ENCODE assay signal across 10 cellular contexts in the genomic region with DNA sequence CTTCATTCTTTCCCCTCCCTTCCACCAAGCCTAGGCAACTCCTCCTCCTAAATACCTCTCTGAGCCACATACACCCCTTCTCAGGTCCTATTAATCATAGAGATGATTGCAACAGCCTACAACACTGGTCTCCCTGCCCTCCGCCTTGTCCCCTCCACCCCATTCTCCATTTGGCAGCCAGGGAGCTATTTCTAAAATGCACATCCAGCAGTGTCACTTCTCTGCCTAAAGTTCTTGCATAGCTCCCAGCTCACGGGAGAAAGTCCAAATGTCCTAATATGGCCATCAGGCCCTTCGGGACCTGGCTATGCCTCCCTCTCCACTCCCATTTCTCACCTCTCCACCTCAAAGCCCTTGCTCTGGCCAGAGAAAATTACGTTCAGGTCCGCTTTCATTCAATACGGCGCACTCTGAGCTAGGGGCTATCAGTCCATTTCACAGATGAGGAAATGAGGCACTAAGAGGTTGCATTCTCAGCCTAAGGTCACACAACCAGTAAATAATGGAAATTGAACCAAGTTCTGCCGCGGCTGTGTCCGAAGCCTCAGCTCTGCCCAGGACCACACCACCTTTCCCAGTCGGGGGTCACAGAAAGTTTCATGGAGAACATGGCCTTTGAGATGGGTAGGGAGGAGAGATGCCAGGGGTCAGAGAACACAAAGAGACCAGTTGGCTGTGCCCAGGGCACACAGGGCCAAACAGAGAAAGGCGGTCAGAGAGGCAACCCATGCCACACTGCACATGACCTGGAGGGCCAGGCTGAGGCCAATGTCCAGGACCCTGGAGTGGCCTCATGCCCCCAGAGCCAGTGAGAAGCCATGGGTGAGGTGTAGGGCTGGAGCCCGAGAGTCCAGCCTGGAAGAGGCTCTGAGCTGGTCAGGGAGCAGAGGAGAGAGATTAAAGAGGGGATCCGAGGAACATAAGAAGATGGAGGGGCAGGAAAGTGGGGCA.
DNase-seq lines count a peak whose midpoint lies in the region; ATAC-seq and TF ChIP-seq lines count a peak whose summit lies in the region.
"Had no signal": no experiment of that assay in that cellular context is flagged by ENCODE, and none has a peak within 500 bp of the region (broad histone marks: within the 10 kb centered on the region; RNA-seq: fewer than 3 reads in every experiment).

No MANE protein-coding gene starts in this region.

- peaks cover 43% of the 10 kb centered on the region for H3K4me1 ChIP-seq in parathyroid adenoma

- H3K4me2 ChIP-seq in parathyroid adenoma (ENCODE audit: low read length) = no peak overlapping the region

- H3K27ac ChIP-seq in AG04450 (ENCODE audit: low read depth, low read length) (peak overlapping the region; percentile 21), adipose tissue (ENCODE audit: low read depth, low read length) (peak overlapping the region; percentile 41), parathyroid adenoma (peak overlapping the region; percentile 36)

- no peaks in the 10 kb centered on the region for H3K9me3 Mint-ChIP-seq in activated T-helper 2 cell treated with anti-CD3 and anti-CD28 coated beads, Interferon-gamma antibody, Interleukin-2, Interleukin-4, amounts not matched to agents 10 μg/mL and 5 μg/mL and 100 μg/mL, durations not matched to agents 14 hours and 24 hours and 36 hours
- H3K9me3 Mint-ChIP-seq: CD4-positive, CD25-positive, alpha-beta regulatory T cell had no signal

- H3K4me3 Mint-ChIP-seq in activated T-helper 2 cell treated with anti-CD3 and anti-CD28 coated beads, Interferon-gamma antibody, Interleukin-2, Interleukin-4, amounts not matched to agents 10 μg/mL and 5 μg/mL and 100 μg/mL, durations not matched to agents 14 hours and 24 hours and 36 hours (ENCODE audit: low read depth) = no peak overlapping the region
- H3K4me3 Mint-ChIP-seq: CD4-positive, CD25-positive, alpha-beta regulatory T cell had no signal

- H3K79me2 ChIP-seq in parathyroid adenoma = peaks cover 91% of the 10 kb centered on the region

- no peaks in the 10 kb centered on the region for H3K36me3 ChIP-seq in parathyroid adenoma (ENCODE audit: control insufficient read depth, insufficient read depth, low read length)

- CTCF ChIA-PET in AG04450 (lab: Charles Lee) = interaction anchor here (0.8 to 0.9 kb wide), 2 partner anchors 31 to 43 kb away, joined by 4 read pairs; no protein-coding TSS in a partner anchor

- POLR2A ChIA-PET in AG04450 (lab: Yijun Ruan, JAX) = interaction anchor here (0.6 to 0.8 kb wide), 2 partner anchors 36 to 192 kb away, joined by 3 read pairs; no protein-coding TSS in a partner anchor

- peaks cover 2% of the 10 kb centered on the region for H3K4me1 Mint-ChIP-seq in activated T-helper 2 cell treated with anti-CD3 and anti-CD28 coated beads, Interferon-gamma antibody, Interleukin-2, Interleukin-4, amounts not matched to agents 10 μg/mL and 5 μg/mL and 100 μg/mL, durations not matched to agents 14 hours and 24 hours and 36 hours (ENCODE audit: low read depth)
- H3K4me1 Mint-ChIP-seq: CD4-positive, CD25-positive, alpha-beta regulatory T cell had no signal

- H3K9ac ChIP-seq in parathyroid adenoma = no peak overlapping the region

- intact Hi-C loops in left cardiac atrium (cut with DNase I) = loop anchor here in 1 of 2 donors (5.0 kb wide), 1 partner anchor 38 kb away; no protein-coding TSS in a partner anchor
- intact Hi-C loops in activated T-helper 2 cell treated with anti-CD3 and anti-CD28 coated beads, Interferon-gamma antibody, Interleukin-2, Interleukin-4, amounts not matched to agents 10 μg/mL and 5 μg/mL and 100 μg/mL, durations not matched to agents 14 hours and 24 hours and 36 hours (cut with micrococcal nuclease) = no loop called here

- H3K4me3 ChIP-seq in AG04450 (ENCODE audit: low read depth, low read length) (no peak overlapping the region), parathyroid adenoma (ENCODE audit: low read depth, low read length) (no peak overlapping the region)

- H2AFZ ChIP-seq in parathyroid adenoma = no peak overlapping the region

- no peaks in the 10 kb centered on the region for H3K36me3 Mint-ChIP-seq in activated T-helper 2 cell treated with anti-CD3 and anti-CD28 coated beads, Interferon-gamma antibody, Interleukin-2, Interleukin-4, amounts not matched to agents 10 μg/mL and 5 μg/mL and 100 μg/mL, durations not matched to agents 14 hours and 24 hours and 36 hours (ENCODE audit: low read depth)
- H3K36me3 Mint-ChIP-seq: CD4-positive, CD25-positive, alpha-beta regulatory T cell had no signal

- no peak overlapping the region for H3K27ac Mint-ChIP-seq in activated T-helper 2 cell treated with anti-CD3 and anti-CD28 coated beads, Interferon-gamma antibody, Interleukin-2, Interleukin-4, amounts not matched to agents 10 μg/mL and 5 μg/mL and 100 μg/mL, durations not matched to agents 14 hours and 24 hours and 36 hours
- H3K27ac Mint-ChIP-seq: CD4-positive, CD25-positive, alpha-beta regulatory T cell had no signal

- ATAC-seq in left cardiac atrium = peak; percentile 33 to 58
- no peak for ATAC-seq in GM19035 (IDR thresholded peaks at IDR 0.05; ENCODE audit: unreplicated experiment)

- WGBS in adipose tissue, 3 donors = 70 to 72% (median 72%) methylated on average over 14 of the region's 14 CpGs

- peaks cover 8% of the 10 kb centered on the region for H3K27me3 Mint-ChIP-seq in activated T-helper 2 cell treated with anti-CD3 and anti-CD28 coated beads, Interferon-gamma antibody, Interleukin-2, Interleukin-4, amounts not matched to agents 10 μg/mL and 5 μg/mL and 100 μg/mL, durations not matched to agents 14 hours and 24 hours and 36 hours (ENCODE audit: low read depth)

- H3K9me3 ChIP-seq in AG04450 (ENCODE audit: control insufficient read depth, insufficient read depth, low read length) (no peaks in the 10 kb centered on the region), parathyroid adenoma (ENCODE audit: control insufficient read depth, low read length) (no peaks in the 10 kb centered on the region)

- TF ChIP-seq CTCF in AG04450 (IDR thresholded peaks at IDR 0.05; ENCODE audit: low read depth, low read length) = no peak
- no peak for TF ChIP-seq CTCF in parathyroid adenoma (IDR thresholded peaks at IDR 0.05)

- no peaks in the 10 kb centered on the region for H3K27me3 ChIP-seq in AG04450 (ENCODE audit: control insufficient read depth, insufficient read depth, low read length)
- no peaks in the 10 kb centered on the region for H3K27me3 ChIP-seq in parathyroid adenoma (ENCODE audit: control insufficient read depth, insufficient read depth, low read length)

- no peak for DNase-seq in AG04450 (ENCODE audit: low read depth, low spot score)
- peak; percentile 66 for DNase-seq in left cardiac atrium
- DNase-seq in activated T-helper 2 cell treated with anti-CD3 and anti-CD28 coated beads, Interferon-gamma antibody, Interleukin-2, Interleukin-4, amounts not matched to agents 10 μg/mL and 5 μg/mL and 100 μg/mL, durations not matched to agents 14 hours and 24 hours and 36 hours (ENCODE audit: low spot score) = no peak
- no peak for DNase-seq in SHP77 (lab: John Stamatoyannopoulos, UW)
- no peak for DNase-seq in stimulated activated CD4-positive, alpha-beta T cell treated with anti-CD3 and anti-CD28 coated beads, Interleukin-4, amount 100 ng/mL, for 24 hours
- DNase-seq: nucleus accumbens had no signal
